In genomic region chr17:18285296-18285695, GRCh38 we compare ENCODE assay signal across 24 cellular contexts.
"Had no signal": no experiment of that assay in that cellular context is flagged by ENCODE, and none has a peak within 500 bp of the region (broad histone marks: within the 10 kb centered on the region; RNA-seq: fewer than 3 reads in every experiment).

No MANE protein-coding gene starts in this region.

- H3K27ac ChIP-seq: left lung, lower lobe of right lung, neutrophil, right atrium auricular region, skin epidermis, suprapubic skin, thoracic aorta, tibial nerve, uterus had no signal

- H3K9me3 Mint-ChIP-seq: naive thymus-derived CD8-positive, alpha-beta T cell; nephron; neural crest cell; stimulated activated effector memory CD8-positive, alpha-beta T cell treated with anti-CD3 and anti-CD28 coated beads, Interleukin-12 subunit alpha, Interleukin-12 subunit beta, amount 100 ng/mL, for 72 hours; stimulated activated naive CD8-positive, alpha-beta T cell treated with anti-CD3 and anti-CD28 coated beads, Interleukin-15, Interleukin-2, amounts not matched to agents 100 ng/mL and 50 ng/mL, for 24 hours; type B pancreatic cell had no signal

- H3K4me1 ChIP-seq: left lung, lower lobe of right lung, suprapubic skin, tibial nerve, uterus had no signal

- H3K4me1 Mint-ChIP-seq: nephron; neural crest cell; stimulated activated effector memory CD8-positive, alpha-beta T cell treated with anti-CD3 and anti-CD28 coated beads, Interleukin-12 subunit alpha, Interleukin-12 subunit beta, amount 100 ng/mL, for 72 hours had no signal

- H3K27ac Mint-ChIP-seq: nephron; progenitor cell of endocrine pancreas; stimulated activated naive CD8-positive, alpha-beta T cell treated with anti-CD3 and anti-CD28 coated beads, Interleukin-15, Interleukin-2, amounts not matched to agents 100 ng/mL and 50 ng/mL, for 24 hours; type B pancreatic cell had no signal

- H3K4me3 Mint-ChIP-seq: naive thymus-derived CD8-positive, alpha-beta T cell; nephron; neural crest cell; stimulated activated effector memory CD8-positive, alpha-beta T cell treated with anti-CD3 and anti-CD28 coated beads, Interleukin-12 subunit alpha, Interleukin-12 subunit beta, amount 100 ng/mL, for 72 hours; stimulated activated naive CD8-positive, alpha-beta T cell treated with anti-CD3 and anti-CD28 coated beads, Interleukin-15, Interleukin-2, amounts not matched to agents 100 ng/mL and 50 ng/mL, for 24 hours; type B pancreatic cell had no signal

- H3K9me3 ChIP-seq: left lung, lower lobe of right lung, neutrophil, right atrium auricular region, suprapubic skin, thoracic aorta, tibial nerve, uterus had no signal

- H3K27me3 Mint-ChIP-seq: naive thymus-derived CD8-positive, alpha-beta T cell; progenitor cell of endocrine pancreas; stimulated activated naive CD8-positive, alpha-beta T cell treated with anti-CD3 and anti-CD28 coated beads, Interleukin-15, Interleukin-2, amounts not matched to agents 100 ng/mL and 50 ng/mL, for 24 hours; type B pancreatic cell had no signal

- DNase-seq: hippocampal formation; left colon; left lung; lower lobe of right lung; mammary epithelial cell; mesenchymal stem cell; naive thymus-derived CD8-positive, alpha-beta T cell; occipital lobe; stimulated activated CD4-positive, alpha-beta T cell treated with anti-CD3 and anti-CD28 coated beads, Interleukin-4, amount 100 ng/mL, for 24 hours; stimulated activated naive CD4-positive, alpha-beta T cell; uterus had no signal

- ATAC-seq: left colon; left lung; lower lobe of right lung; naive thymus-derived CD8-positive, alpha-beta T cell; sciatic nerve; stimulated activated effector memory CD8-positive, alpha-beta T cell treated with anti-CD3 and anti-CD28 coated beads, Interleukin-12 subunit alpha, Interleukin-12 subunit beta, amount 100 ng/mL, for 72 hours had no signal

- H3K4me3 ChIP-seq: left lung, lower lobe of right lung, right atrium auricular region, skin epidermis, suprapubic skin, thoracic aorta, tibial nerve, uterus had no signal

- H3K36me3 ChIP-seq: uterus had no signal

- H3K27me3 ChIP-seq: left lung, neutrophil, right atrium auricular region, suprapubic skin, tibial nerve, uterus had no signal
